8 cellular contexts compared by ENCODE assay signal in genomic region chr3:104291878-104292277, GRCh38.
DNase-seq lines count a peak whose midpoint lies in the region; ATAC-seq and TF ChIP-seq lines count a peak whose summit lies in the region.

No MANE protein-coding gene starts in this region.

- CTCF ChIA-PET in MCF 10A (lab: Yijun Ruan, JAX): interaction anchor here (0.6 to 1.5 kb wide), 2 partner anchors 18 to 163 kb away, joined by 3 to 6 read pairs; no protein-coding TSS in a partner anchor

- no TSS peak for BruUV-seq in MCF 10A (replicated peaks; lab: Mats Ljungman, UMichigan)

- ATAC-seq in activated T-cell treated with anti-CD3 and anti-CD28 coated beads, Interleukin-2, amount 50 U/mL, for 72 hours (replicated peaks in 1 of 2): no peak
- ATAC-seq in HG03378 (IDR thresholded peaks at IDR 0.05; ENCODE audit: unreplicated experiment): peak; percentile 30
- no peak for ATAC-seq in stimulated activated memory B cell treated with anti-CD40 and anti-IgM and Interleukin-4, amounts not matched to agents 10 μg/mL and 1 μg/mL and 100 μg/mL, for 72 hours

- H3K9me3 Mint-ChIP-seq in activated T-cell treated with anti-CD3 and anti-CD28 coated beads, Interleukin-2, amount 50 U/mL, for 72 hours: peaks cover 0 to 3% of the 10 kb centered on the region in 2 donors
- no peaks in the 10 kb centered on the region for H3K9me3 Mint-ChIP-seq in MCF 10A (ENCODE audit: unreplicated experiment)
- no peaks in the 10 kb centered on the region for H3K9me3 Mint-ChIP-seq in stimulated activated memory B cell treated with anti-CD40 and anti-IgM and Interleukin-4, amounts not matched to agents 10 μg/mL and 1 μg/mL and 100 μg/mL, for 72 hours

- no peaks in the 10 kb centered on the region for H3K36me3 Mint-ChIP-seq in activated T-cell treated with anti-CD3 and anti-CD28 coated beads, Interleukin-2, amount 50 U/mL, for 72 hours (ENCODE audit: insufficient read depth in 2 of 2)
- no peaks in the 10 kb centered on the region for H3K36me3 Mint-ChIP-seq in MCF 10A (ENCODE audit: insufficient read depth, unreplicated experiment)
- no peaks in the 10 kb centered on the region for H3K36me3 Mint-ChIP-seq in stimulated activated memory B cell treated with anti-CD40 and anti-IgM and Interleukin-4, amounts not matched to agents 10 μg/mL and 1 μg/mL and 100 μg/mL, for 72 hours

- H3K27ac Mint-ChIP-seq in activated T-cell treated with anti-CD3 and anti-CD28 coated beads, Interleukin-2, amount 50 U/mL, for 72 hours: peak overlapping the region; percentile 86
- no peak overlapping the region for H3K27ac Mint-ChIP-seq in MCF 10A (ENCODE audit: low read depth, unreplicated experiment)
- H3K27ac Mint-ChIP-seq in stimulated activated memory B cell treated with anti-CD40 and anti-IgM and Interleukin-4, amounts not matched to agents 10 μg/mL and 1 μg/mL and 100 μg/mL, for 72 hours: peak overlapping the region; percentile 85

- H3K27me3 Mint-ChIP-seq in activated T-cell treated with anti-CD3 and anti-CD28 coated beads, Interleukin-2, amount 50 U/mL, for 72 hours (ENCODE audit: low read depth): no peaks in the 10 kb centered on the region
- no peaks in the 10 kb centered on the region for H3K27me3 Mint-ChIP-seq in MCF 10A (ENCODE audit: insufficient read depth, unreplicated experiment)
- H3K27me3 Mint-ChIP-seq in stimulated activated memory B cell treated with anti-CD40 and anti-IgM and Interleukin-4, amounts not matched to agents 10 μg/mL and 1 μg/mL and 100 μg/mL, for 72 hours: no peaks in the 10 kb centered on the region

- no peak for TF ChIP-seq CTCF in MCF 10A (IDR thresholded peaks at IDR 0.05; ENCODE audit: unreplicated experiment)

- peaks cover 8% of the 10 kb centered on the region for H3K4me1 Mint-ChIP-seq in activated T-cell treated with anti-CD3 and anti-CD28 coated beads, Interleukin-2, amount 50 U/mL, for 72 hours (ENCODE audit: low read depth)
- peaks cover 7% of the 10 kb centered on the region for H3K4me1 Mint-ChIP-seq in MCF 10A (ENCODE audit: insufficient read depth, unreplicated experiment)
- H3K4me1 Mint-ChIP-seq in stimulated activated memory B cell treated with anti-CD40 and anti-IgM and Interleukin-4, amounts not matched to agents 10 μg/mL and 1 μg/mL and 100 μg/mL, for 72 hours: peaks cover 26% of the 10 kb centered on the region

- POLR2A ChIA-PET in MCF 10A (lab: Yijun Ruan, JAX): interaction anchor here (1.3 kb wide), 1 partner anchor 12 kb away, joined by 4 read pairs; no protein-coding TSS in a partner anchor

- DNase-seq in activated T-cell treated with anti-CD3 and anti-CD28 coated beads, Interleukin-2, amount 50 U/mL, for 72 hours: no peak
- DNase-seq in activated T-cell treated with anti-CD3 and anti-CD28 coated beads for 4 hours (no peak), MCF 10A (ENCODE audit: unreplicated experiment) (no peak), CD1c-positive myeloid dendritic cell (ENCODE audit: extremely low spot score) (no peak), SHP77 (lab: John Stamatoyannopoulos, UW) (no peak)
- DNase-seq in stimulated activated CD4-positive, alpha-beta T cell treated with anti-CD3 and anti-CD28 coated beads, Interleukin-4, amount 100 ng/mL, for 24 hours: no peak

- peak overlapping the region; percentile 33 to 82 for H3K4me3 Mint-ChIP-seq in activated T-cell treated with anti-CD3 and anti-CD28 coated beads, Interleukin-2, amount 50 U/mL, for 72 hours
- H3K4me3 Mint-ChIP-seq in MCF 10A (ENCODE audit: unreplicated experiment): peak overlapping the region; percentile 26
- H3K4me3 Mint-ChIP-seq in stimulated activated memory B cell treated with anti-CD40 and anti-IgM and Interleukin-4, amounts not matched to agents 10 μg/mL and 1 μg/mL and 100 μg/mL, for 72 hours: peak overlapping the region; percentile 62

- intact Hi-C loops in MCF 10A (cut with micrococcal nuclease): no loop called here
